ENCODE assay signal across 22 cellular contexts in genomic region chr15:52858388-52859176, GRCh38.
A peak's percentile ranks its signal among the peaks of the same experiment; 100 is the strongest.
DNase-seq lines count a peak whose midpoint lies in the region; ATAC-seq and TF ChIP-seq lines count a peak whose summit lies in the region.
"Had no signal": no experiment of that assay in that cellular context is flagged by ENCODE, and none has a peak within 500 bp of the region (broad histone marks: within the 10 kb centered on the region; RNA-seq: fewer than 3 reads in every experiment).

No MANE protein-coding gene starts in this region.

- H3K36me3 Mint-ChIP-seq in WTC11, result no peaks in the 10 kb centered on the region
- H3K36me3 Mint-ChIP-seq: activated naive CD8-positive, alpha-beta T cell; CD4-positive, alpha-beta memory T cell had no signal

- TF ChIP-seq CTCF in WTC11 (IDR thresholded peaks at IDR 0.05), result no peak

- ATAC-seq in WTC11, result peak; percentile 58
- ATAC-seq: activated CD4-positive, alpha-beta T cell treated with anti-CD3 and anti-CD28 coated beads for 36 hours had no signal

- no peaks in the 10 kb centered on the region for H3K36me3 ChIP-seq in ES-I3 (ENCODE audit: insufficient read depth, low read length)
- no peaks in the 10 kb centered on the region for H3K36me3 ChIP-seq in iPS-20b (ENCODE audit: insufficient read depth, low read depth, low read length)
- H3K36me3 ChIP-seq: spleen, stomach, transverse colon had no signal

- H3K4me3 Mint-ChIP-seq in WTC11, result no peak overlapping the region
- H3K4me3 Mint-ChIP-seq: activated CD4-positive, alpha-beta T cell treated with anti-CD3 and anti-CD28 coated beads for 36 hours; activated naive CD8-positive, alpha-beta T cell; CD4-positive, alpha-beta memory T cell had no signal

- peak overlapping the region; percentile 20; the same call in 1 of the 2 replicates for H3K4me3 ChIP-seq in iPS-20b (ENCODE audit: low read length)
- H3K4me3 ChIP-seq: lung, spleen, stomach, transverse colon had no signal

- H3K9me3 Mint-ChIP-seq in WTC11, result no peaks in the 10 kb centered on the region
- H3K9me3 Mint-ChIP-seq: CD4-positive, alpha-beta memory T cell had no signal

- peaks cover 10% of the 10 kb centered on the region for H3K27me3 ChIP-seq in iPS-20b (ENCODE audit: insufficient read depth, low read length)

- peaks cover 18% of the 10 kb centered on the region for H3K4me1 Mint-ChIP-seq in WTC11
- H3K4me1 Mint-ChIP-seq: activated CD4-positive, alpha-beta T cell treated with anti-CD3 and anti-CD28 coated beads for 36 hours; CD4-positive, alpha-beta memory T cell had no signal

- H3K9ac ChIP-seq in ES-I3 (ENCODE audit: low read depth, low read length), result peak overlapping the region; percentile 37; the same call in 1 of the 2 replicates
- H3K9ac ChIP-seq in iPS-20b (ENCODE audit: low read depth, low read length), result no peak overlapping the region
- H3K9ac ChIP-seq: KMS-11 had no signal

- POLR2A ChIA-PET in WTC11 (lab: Charles Lee), result interaction anchor here (0.6 to 1.0 kb wide), 3 partner anchors 66 to 1292 kb away, joined by 3 read pairs; partner anchors contain the start of gene ONECUT1

- H3K9me3 ChIP-seq in ES-I3 (ENCODE audit: control insufficient read depth, insufficient read depth, low read length) (no peaks in the 10 kb centered on the region), iPS-20b (ENCODE audit: insufficient read depth, low read depth, low read length) (no peaks in the 10 kb centered on the region)
- H3K9me3 ChIP-seq: spleen, stomach, transverse colon had no signal

- CTCF ChIA-PET in WTC11 (lab: Charles Lee), result interaction anchor here (1.0 to 1.6 kb wide), 3 partner anchors 54 to 93 kb away, joined by 4 to 6 read pairs (median 4); no protein-coding TSS in a partner anchor

- H3K27ac Mint-ChIP-seq in WTC11, result no peak overlapping the region
- H3K27ac Mint-ChIP-seq: activated CD4-positive, alpha-beta T cell treated with anti-CD3 and anti-CD28 coated beads for 36 hours; activated naive CD8-positive, alpha-beta T cell; CD4-positive, alpha-beta memory T cell had no signal

- H3K27ac ChIP-seq in iPS-20b (ENCODE audit: low read length), result no peak overlapping the region
- H3K27ac ChIP-seq: KMS-11, spleen, stomach, transverse colon had no signal

- H3K27me3 Mint-ChIP-seq in WTC11 (ENCODE audit: low read depth), result no peaks in the 10 kb centered on the region; the same call in 1 of the 2 replicates

- H3K4me1 ChIP-seq in ES-I3 (ENCODE audit: insufficient read depth, low read length) (peaks cover 15% of the 10 kb centered on the region), iPS-20b (ENCODE audit: insufficient read depth, low read length) (peaks cover 25% of the 10 kb centered on the region)
- H3K4me1 ChIP-seq: spleen, stomach, transverse colon had no signal

- DNase-seq in NCI-H1105 (lab: John Stamatoyannopoulos, UW) (peak; percentile 59), WTC11 (ENCODE audit: low spot score) (peak; percentile 13), hippocampal formation (lab: John Stamatoyannopoulos, UW) (no peak), GDM1 (lab: John Stamatoyannopoulos, UW) (no peak), SW480 (ENCODE audit: low spot score) (no peak)
- no peak for DNase-seq in activated naive CD4-positive, alpha-beta T cell treated with Interleukin-2 at 50 U/mL for 16 hours
- DNase-seq: activated CD4-positive, alpha-beta T cell treated with anti-CD3 and anti-CD28 coated beads for 36 hours; CD4-positive, alpha-beta memory T cell; DMS53; effector CD8-positive, alpha-beta T cell; MV-4-11; NCI-H2171; occipital lobe; spleen; stimulated activated CD4-positive, alpha-beta T cell treated with anti-CD3 and anti-CD28 coated beads, Interleukin-4, amount 100 ng/mL, for 24 hours; stomach; transverse colon had no signal

TF ChIP-seq in WTC11, 78 proteins besides CTCF, POLR2A, EP300 and RAD21:
- TF ChIP-seq ZNF512 (CRISPR knock-in tag; IDR thresholded peaks at IDR 0.05; ENCODE audit: borderline replicate concordance) (no peak), ELF4 (CRISPR knock-in tag; IDR thresholded peaks at IDR 0.05; ENCODE audit: low read depth) (no peak)

Comparison
In these comparisons a context has a peak if more than half of its experiments do, and no peak if none do; other contexts are left out.
1. DNase-seq: peak in NCI-H1105 (single experiment) and WTC11 (single experiment); none in hippocampal formation (0 of 2), GDM1 (single experiment), activated naive CD4-positive, alpha-beta T cell treated with Interleukin-2 at 50 U/mL for 16 hours (single experiment) and SW480 (single experiment).